22 cellular contexts compared by ENCODE assay signal in the genomic region with DNA sequence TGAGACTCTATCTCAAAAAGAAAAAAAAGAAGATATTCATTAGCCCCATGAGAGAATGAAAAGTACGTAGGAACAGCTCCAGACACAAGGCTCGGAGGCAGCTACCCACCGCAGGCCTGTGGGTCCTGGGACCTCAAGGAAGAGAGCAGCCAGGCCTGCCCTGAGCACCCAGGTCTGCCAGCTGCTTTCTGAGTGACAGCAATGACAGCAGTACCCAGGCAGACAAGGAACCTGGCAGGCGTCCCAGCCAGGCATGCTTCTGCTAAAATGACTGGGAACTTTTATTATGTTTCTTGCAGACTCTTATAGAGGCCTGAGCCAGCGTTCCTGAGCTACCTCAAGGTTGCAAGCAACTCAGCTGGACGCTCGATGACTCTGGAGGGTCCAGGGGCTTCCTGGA. TPM values are rescaled to one million over a fixed set of nuclear protein-coding genes. Genes with fewer than 3 reads are reported as not detected.
A peak's percentile ranks its signal among the peaks of the same experiment; 100 is the strongest.
DNase-seq lines count a peak whose midpoint lies in the region; ATAC-seq and TF ChIP-seq lines count a peak whose summit lies in the region.
"Had no signal": no experiment of that assay in that cellular context is flagged by ENCODE, and none has a peak within 500 bp of the region (broad histone marks: within the 10 kb centered on the region; RNA-seq: fewer than 3 reads in every experiment).

No MANE protein-coding gene starts in this region.

- H3K27me3 ChIP-seq in thyroid gland, result no peaks in the 10 kb centered on the region
- H3K27me3 ChIP-seq: tibial nerve had no signal

- intact Hi-C loops in left colon (cut with DNase I, micrococcal nuclease), result no loop called here
- intact Hi-C loops in thyroid gland (cut with DNase I), result no loop called here

- DNase-seq in NCI-H1105 treated with DMSO at 0.1 percent for 48 hours (lab: John Stamatoyannopoulos, UW) (peak; percentile 1), NCI-H1105 (lab: John Stamatoyannopoulos, UW) (no peak), left colon (peak; percentile 73 to 81), thyroid gland (peak; percentile 91 to 95), AML-193 (lab: John Stamatoyannopoulos, UW) (no peak), iPS-NIHi7 (ENCODE audit: extremely low spot score) (no peak)
- DNase-seq: 8988T; activated CD4-positive, alpha-beta T cell treated with anti-CD3 and anti-CD28 coated beads, Interleukin-2, amount 50 U/mL, for 1 hour; activated T-cell treated with anti-CD3 and anti-CD28 coated beads for 4 hours; CD4-positive, alpha-beta T cell; glutamatergic neuron; midbrain; NCI-H1048; NK-92 treated with Interleukin-12 subunit alpha and Interleukin-12 subunit beta, amount 100 ng/mL, for 24 hours; occipital lobe; SIG-M5 had no signal

- H3K36me3 ChIP-seq in thyroid gland, result peaks cover 16% of the 10 kb centered on the region in 2 donors

- ATAC-seq in left colon (peak; percentile 57), HG03175 (IDR thresholded peaks at IDR 0.05; ENCODE audit: unreplicated experiment) (no peak)
- ATAC-seq: K562 had no signal

- H3K27ac ChIP-seq in VCaP, result peak overlapping the region; percentile 59
- H3K27ac ChIP-seq in thyroid gland, result no peak overlapping the region
- H3K27ac ChIP-seq: HL-60, tibial nerve had no signal

- TF ChIP-seq CTCF in VCaP (conservative IDR thresholded peaks at IDR 0.05) (no peak), thyroid gland (IDR thresholded peaks at IDR 0.05) (no peak)

- H3K4me3 ChIP-seq in thyroid gland (replicated peaks in 1 of 3), result no peak overlapping the region
- H3K4me3 ChIP-seq: K562, smooth muscle cell, tibial nerve had no signal

- 34 to 50% methylated on average over 6 to 7 of the region's 7 CpGs for WGBS in thyroid gland, 2 donors

- H3K4me1 ChIP-seq in thyroid gland, result peaks cover 0 to 13% of the 10 kb centered on the region in 2 donors

- no peaks in the 10 kb centered on the region for H3K9me3 ChIP-seq in thyroid gland
- H3K9me3 ChIP-seq: tibial nerve had no signal

- TF ChIP-seq POLR2A in thyroid gland (IDR thresholded peaks at IDR 0.05), result no peak

RNA-seq across cellular contexts. Expression of gene CPT1A, which starts 31.6 kb away (rescaled TPM):
- total RNA-seq in left colon (100 to 1,000 TPM; 149 to 261 TPM), thyroid gland (10 to 100 TPM; 29.9 to 58.0 (median 43.8) TPM)

RNA-seq across cellular contexts. Expression of gene TESMIN, which starts 58.8 kb away (rescaled TPM):
- total RNA-seq in left colon (10 to 100 TPM; 11.0 to 12.9 TPM), thyroid gland (10 to 100 TPM in 1 of 4 donors, 1 to 10 TPM in 3; 2.1 to 10.6 (median 5.8) TPM)

Comparison
In these comparisons a context has a peak if more than half of its experiments do, and no peak if none do; other contexts are left out.
1. DNase-seq: peak in NCI-H1105 treated with DMSO at 0.1 percent for 48 hours (single experiment), left colon (2 of 2) and thyroid gland (2 of 2); none in NCI-H1105 (single experiment), AML-193 (0 of 2) and iPS-NIHi7 (single experiment).